In genomic region chr7:142938611-142939010, GRCh38 we compare ENCODE assay signal across 1 cellular context.
TF ChIP-seq lines count a peak whose summit lies in the region.

No MANE protein-coding gene starts in this region.

TF ChIP-seq in K562, 482 proteins besides CTCF, POLR2A, EP300 and RAD21:
- TF ChIP-seq ZNF384 (IDR thresholded peaks at IDR 0.05; ENCODE audit: low read depth, low read length) (no peak), NFATC3 (IDR thresholded peaks at IDR 0.05) (no peak), ZNF75A (CRISPR knock-in tag; IDR thresholded peaks at IDR 0.05) (no peak), POLR2B (IDR thresholded peaks at IDR 0.05; ENCODE audit: low read depth, partially characterized antibody) (peak; percentile 24), GTF2F1 (IDR thresholded peaks at IDR 0.05; ENCODE audit: low read depth, low read length) (no peak), SUPT5H (IDR thresholded peaks at IDR 0.05) (peak; percentile 26; the same call in 1 of the 2 replicates), NR2C2 (CRISPR knock-in tag; IDR thresholded peaks at IDR 0.05) (no peak), NR2C2 (tag; IDR thresholded peaks at IDR 0.05) (no peak), NR1H2 (CRISPR knock-in tag; IDR thresholded peaks at IDR 0.05) (no peak), ZNF668 (CRISPR knock-in tag; IDR thresholded peaks at IDR 0.05) (no peak), THRAP3 (IDR thresholded peaks at IDR 0.05; ENCODE audit: borderline replicate concordance) (no peak), ZNF644 (tag; IDR thresholded peaks at IDR 0.05; ENCODE audit: low read depth) (no peak), ILK (tag; IDR thresholded peaks at IDR 0.05; ENCODE audit: borderline replicate concordance, low read depth) (no peak), OTX1 (CRISPR knock-in tag; IDR thresholded peaks at IDR 0.05) (peak; percentile 72; the same call in 1 of the 2 replicates), CTBP1 (IDR thresholded peaks at IDR 0.05; ENCODE audit: borderline replicate concordance) (no peak), THRB (CRISPR knock-in tag; conservative IDR thresholded peaks at IDR 0.05) (0 out of 2 replicates have a peak, but pooled peaks have one; percentile 17)
